In the genomic region with DNA sequence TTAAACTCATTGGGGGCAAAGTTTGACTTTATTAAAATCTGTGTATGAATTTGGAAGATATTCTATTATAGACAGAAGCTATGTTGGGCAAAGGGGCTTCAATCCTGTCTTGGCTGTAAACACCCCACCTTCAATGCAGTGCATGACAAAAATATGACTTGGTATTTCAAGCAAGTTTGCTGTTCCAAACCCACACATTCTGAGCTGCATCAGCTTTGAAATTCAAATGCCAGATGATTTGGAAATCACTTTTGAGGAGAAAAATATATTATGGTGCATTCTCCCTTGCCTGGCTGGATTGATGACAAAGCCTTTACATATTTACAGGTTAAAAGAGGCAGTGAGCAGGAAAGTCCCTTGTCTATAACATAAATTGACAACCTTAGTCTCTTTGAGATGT, we compare ENCODE assay signal across 24 cellular contexts.
"Had no signal": no experiment of that assay in that cellular context is flagged by ENCODE, and none has a peak within 500 bp of the region (broad histone marks: within the 10 kb centered on the region; RNA-seq: fewer than 3 reads in every experiment).

No MANE protein-coding gene starts in this region.

- ATAC-seq: naive thymus-derived CD8-positive, alpha-beta T cell; natural killer cell treated with Interleukin-12 subunit alpha and Interleukin-12 subunit beta and Interleukin-15 and Interleukin-18, amount 100 ng/mL, for 72 hours; pancreas; right cardiac atrium; right lobe of liver; stimulated activated effector memory CD8-positive, alpha-beta T cell treated with anti-CD3 and anti-CD28 coated beads, Interleukin-12 subunit alpha, Interleukin-12 subunit beta, amount 100 ng/mL, for 72 hours; stimulated activated naive B cell treated with anti-CD40 and anti-IgM and Interleukin-4, amounts not matched to agents 10 μg/mL and 1 μg/mL and 100 μg/mL, for 72 hours had no signal

- H3K27me3 ChIP-seq: neutrophil, pancreas, right lobe of liver, sigmoid colon, stomach, suprapubic skin, testis, tibial artery, transverse colon, upper lobe of left lung, vagina had no signal

- H3K4me3 ChIP-seq: pancreas, prostate gland, right lobe of liver, sigmoid colon, stomach, suprapubic skin, testis, tibial artery, transverse colon, upper lobe of left lung, vagina had no signal

- H3K36me3 ChIP-seq: neutrophil, pancreas, prostate gland, right lobe of liver, sigmoid colon, stomach, suprapubic skin, tibial artery, transverse colon, upper lobe of left lung, vagina had no signal

- DNase-seq: naive thymus-derived CD8-positive, alpha-beta T cell; nephron progenitor cell; pancreas; right cardiac atrium; right lobe of liver; sigmoid colon; small intestine; stimulated activated CD4-positive, alpha-beta T cell treated with anti-CD3 and anti-CD28 coated beads, Interleukin-15, amount 100 ng/mL, for 24 hours; stimulated activated CD4-positive, alpha-beta T cell treated with anti-CD3 and anti-CD28 coated beads, Interleukin-2, amount 100 ng/mL, for 24 hours; stimulated activated CD4-positive, alpha-beta T cell treated with anti-CD3 and anti-CD28 coated beads, Interleukin-2, amount 100 ng/mL, for 48 hours; stimulated activated CD4-positive, alpha-beta T cell treated with anti-CD3 and anti-CD28 coated beads, Interleukin-4, amount 100 ng/mL, for 24 hours; stimulated activated naive B cell treated with anti-CD40 and anti-IgM and Interleukin-4, amounts not matched to agents 10 μg/mL and 1 μg/mL and 100 μg/mL, for 72 hours; stimulated activated naive CD4-positive, alpha-beta T cell treated with Interleukin-2 at 50 U/mL for 16 hours; stomach; testis; tibial artery; transverse colon; upper lobe of left lung had no signal

- H3K4me1 ChIP-seq: pancreas, prostate gland, right lobe of liver, sigmoid colon, stomach, suprapubic skin, testis, tibial artery, transverse colon, upper lobe of left lung, vagina had no signal

- H3K9me3 ChIP-seq: neutrophil, pancreas, prostate gland, right lobe of liver, sigmoid colon, suprapubic skin, testis, tibial artery, transverse colon, upper lobe of left lung, vagina had no signal

- H3K27ac ChIP-seq: neutrophil, pancreas, prostate gland, right lobe of liver, sigmoid colon, stomach, suprapubic skin, testis, tibial artery, transverse colon, upper lobe of left lung, vagina had no signal
